20 cellular contexts compared by ENCODE assay signal in the genomic region with DNA sequence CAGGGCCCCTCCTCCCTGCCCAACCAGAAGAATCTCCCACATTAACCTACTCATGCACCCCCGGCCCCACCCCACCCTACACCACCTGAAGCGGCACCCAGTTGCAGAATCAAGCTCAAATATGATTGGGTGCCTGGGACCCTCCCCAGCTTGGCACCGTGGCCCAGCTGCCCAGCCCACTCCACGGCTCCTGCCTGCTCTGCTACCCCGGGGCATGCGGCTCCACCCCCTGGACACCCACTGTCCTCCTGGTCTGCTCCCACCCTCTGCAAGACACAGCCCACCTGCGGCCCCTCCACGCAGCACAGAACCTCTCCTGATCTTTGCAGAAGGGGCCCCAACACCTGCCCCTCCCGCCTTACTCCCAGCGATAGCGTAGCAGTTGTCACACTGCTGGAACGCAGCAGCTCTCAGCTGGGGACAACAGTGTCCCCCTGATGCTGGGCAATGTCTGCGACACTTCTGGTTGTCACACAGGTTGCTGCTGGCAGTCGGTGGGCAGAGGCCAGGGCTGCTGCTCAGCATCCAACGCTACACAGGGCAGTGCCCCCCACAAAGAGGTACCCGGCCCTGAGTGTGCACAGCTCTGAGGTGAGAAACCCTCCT. TPM values are rescaled to one million over a fixed set of nuclear protein-coding genes. Genes with fewer than 3 reads are reported as not detected.
DNase-seq lines count a peak whose midpoint lies in the region; ATAC-seq, FAIRE-seq and TF ChIP-seq lines count a peak whose summit lies in the region.
"Had no signal": no experiment of that assay in that cellular context is flagged by ENCODE, and none has a peak within 500 bp of the region (broad histone marks: within the 10 kb centered on the region; RNA-seq: fewer than 3 reads in every experiment).

No MANE protein-coding gene starts in this region.

- H3K36me3 ChIP-seq in right atrium auricular region (peaks cover 84% of the 10 kb centered on the region), H1 (ENCODE audit: control insufficient read depth in 2 of 4, insufficient read depth in 4 of 4, low read length in 3 of 4) (no peaks in the 10 kb centered on the region), HepG2 (replicated peaks in 1 of 2; ENCODE audit: control insufficient read depth in 1 of 2, insufficient read depth in 2 of 2, low read length in 2 of 2) (peaks cover 0 to 4% of the 10 kb centered on the region in 2 experiments; a peak in 1 of 5 replicates), ovary (no peaks in the 10 kb centered on the region)

- H3K9me3 ChIP-seq in right atrium auricular region (no peaks in the 10 kb centered on the region), H1 (ENCODE audit: insufficient read depth in 2 of 2, low read depth in 1 of 2, low read length in 1 of 2) (no peaks in the 10 kb centered on the region), HepG2 (ENCODE audit: low read length) (no peaks in the 10 kb centered on the region), ovary (no peaks in the 10 kb centered on the region)
- H3K9me3 ChIP-seq: BLaER1 had no signal

- H4K8ac ChIP-seq in H1 (ENCODE audit: extremely low read depth, insufficient read depth, low read length): peak overlapping the region; percentile 51; the same call in 1 of the 2 replicates

- H3K79me2 ChIP-seq in H1 (ENCODE audit: control insufficient read depth in 1 of 2, insufficient read depth in 2 of 2, low read length in 2 of 2): no peaks in the 10 kb centered on the region
- H3K79me2 ChIP-seq in HepG2 (ENCODE audit: insufficient read depth, low read length): no peaks in the 10 kb centered on the region

- no peak for FAIRE-seq in H1 (lab: Jason Lieb, UNC)
- no peak for FAIRE-seq in HepG2 (lab: Jason Lieb, UNC)
- FAIRE-seq: GM12878, H54 had no signal

- no peaks in the 10 kb centered on the region for H3K23me2 ChIP-seq in H1 (ENCODE audit: low read depth, low read length)

- no peak overlapping the region for H3K27ac Mint-ChIP-seq in nephron progenitor cell
- H3K27ac Mint-ChIP-seq: CD8-positive, alpha-beta memory T cell had no signal

- peaks cover 3% of the 10 kb centered on the region for H3K27me3 Mint-ChIP-seq in nephron progenitor cell (ENCODE audit: low read depth, poor library complexity)
- H3K27me3 Mint-ChIP-seq: CD8-positive, alpha-beta memory T cell had no signal

- in situ Hi-C loops in HepG2 (cut with HindIII; ENCODE audit: extremely low pct_ligation_motif_present, low pct_unique_long_range_greater_than_20kb): no loop called here

- no peaks in the 10 kb centered on the region for H3K9me3 Mint-ChIP-seq in nephron progenitor cell
- H3K9me3 Mint-ChIP-seq: CD8-positive, alpha-beta memory T cell had no signal

- H3K56ac ChIP-seq in H1 (replicated peaks; ENCODE audit: insufficient read length, low read depth, low read length): no peak overlapping the region

- H3K4me2 ChIP-seq in H1 (ENCODE audit: insufficient read depth in 1 of 2, low read depth in 2 of 2, low read length in 2 of 2): no peak overlapping the region
- no peak overlapping the region for H3K4me2 ChIP-seq in HepG2 (ENCODE audit: low read depth, low read length)
- H3K4me2 ChIP-seq: BLaER1 had no signal

- TF ChIP-seq RAD21 in H1 (IDR thresholded peaks at IDR 0.05 in 1 of 2, conservative IDR thresholded peaks at IDR 0.05 in 1 of 2; ENCODE audit: low read depth in 2 of 2, low read length in 2 of 2): no peak
- TF ChIP-seq RAD21 in HepG2 (CRISPR knock-in tag; IDR thresholded peaks at IDR 0.05): no peak

- H3K36me3 Mint-ChIP-seq in nephron progenitor cell (ENCODE audit: low read depth): no peaks in the 10 kb centered on the region

- ATAC-seq in Right ventricle myocardium superior (ENCODE audit: poor library complexity): peak; percentile 83
- peak; percentile 76 to 89 for ATAC-seq in left cardiac atrium
- 0 out of 3 replicates have a peak, but pooled peaks have one; percentile 23 for ATAC-seq in HepG2
- ATAC-seq: GM12878 had no signal

- no peak overlapping the region for H4K91ac ChIP-seq in H1 (replicated peaks; ENCODE audit: insufficient read length, low read length)

- WGBS in H1 (ENCODE audit: extremely low coverage in 1 of 2, insufficient coverage in 1 of 2, insufficient read length in 1 of 2, insufficient replicate concordance in 2 of 2, low coverage in 1 of 2, low lambda C conversion rate in 2 of 2, missing lambda C conversion rate in 1 of 2), 2 experiments: 91% methylated on average over 15 of the region's 16 CpGs; no CpG with 5 or more reads in 1 of the 2 experiments
- WGBS in HepG2 (ENCODE audit: low lambda C conversion rate): 97% methylated on average over 10 of the region's 16 CpGs
- 92 to 94% (median 94%) methylated on average over 15 to 16 of the region's 16 CpGs for WGBS in ovary, 3 donors

- no peak overlapping the region for H3K18ac ChIP-seq in H1 (ENCODE audit: extremely low read depth, low read length)

- CTCF ChIA-PET in H1 (lab: Charles Lee; ENCODE audit: partially characterized antibody): interaction anchor here (0.8 kb wide), 1 partner anchor 36 kb away, joined by 3 read pairs; no protein-coding TSS in a partner anchor
- CTCF ChIA-PET in HepG2 (lab: Yijun Ruan, JAX; ENCODE audit: low intra/inter-chr PET ratio, low total read pairs): no interaction called here

- H3K14ac ChIP-seq in H1 (ENCODE audit: insufficient read length): no peak overlapping the region

- TF ChIP-seq POLR2A in H1 (IDR thresholded peaks at IDR 0.05; ENCODE audit: control extremely low read depth in 1 of 2, low read depth in 2 of 2, low read length in 2 of 2) (no peak), HepG2 (IDR thresholded peaks at IDR 0.05; ENCODE audit: insufficient read depth in 1 of 2, low read depth in 2 of 2, low read length in 2 of 2) (no peak), ovary (IDR thresholded peaks at IDR 0.05) (no peak)

- H2AK5ac ChIP-seq in H1 (ENCODE audit: low read depth, low read length): no peak overlapping the region

- H2AFZ ChIP-seq in H1 (ENCODE audit: low read length) (no peak overlapping the region), HepG2 (ENCODE audit: low read length) (no peak overlapping the region)
- H2AFZ ChIP-seq: GM23248 had no signal

- no peak overlapping the region for H2BK5ac ChIP-seq in H1 (ENCODE audit: low read depth, low read length)

- H2BK120ac ChIP-seq in H1 (replicated peaks; ENCODE audit: low read depth, low read length): no peak overlapping the region

- H2BK20ac ChIP-seq in H1 (ENCODE audit: low read length): no peak overlapping the region

- no peak overlapping the region for H2BK15ac ChIP-seq in H1 (ENCODE audit: low read length)

- H3K23ac ChIP-seq in H1 (ENCODE audit: insufficient read length): no peak overlapping the region

- peaks cover 8% of the 10 kb centered on the region for H3K4me1 Mint-ChIP-seq in nephron progenitor cell
- H3K4me1 Mint-ChIP-seq: CD8-positive, alpha-beta memory T cell had no signal

- no peak overlapping the region for H4K5ac ChIP-seq in H1 (ENCODE audit: insufficient read length, low read depth, low read length)

- DNase-seq in Right ventricle myocardium superior: peak; percentile 76
- DNase-seq in right atrium auricular region (ENCODE audit: low spot score): no peak
- DNase-seq in H1 (ENCODE audit: low read depth in 1 of 2, low spot score in 2 of 2): no peak
- peak; percentile 65 for DNase-seq in left cardiac atrium
- no peak for DNase-seq in HepG2 (ENCODE audit: low spot score)
- DNase-seq in dermis blood vessel endothelial cell: no peak
- no peak for DNase-seq in nephron progenitor cell
- no peak for DNase-seq in ovary
- DNase-seq: 8988T, COR-L47, DMS 273 treated with DMSO at 0.1 percent for 48 hours, DMS53, DND-41, EL, GM23248, HCEC 1CT had no signal

- TF ChIP-seq EP300 in H1 (IDR thresholded peaks at IDR 0.05; ENCODE audit: borderline replicate concordance in 1 of 2, low read depth in 2 of 2, low read length in 2 of 2) (no peak), HepG2 (IDR thresholded peaks at IDR 0.05; ENCODE audit: low read depth in 2 of 2, low read length in 2 of 2) (no peak), HepG2 (CRISPR knock-in tag; IDR thresholded peaks at IDR 0.05; ENCODE audit: borderline replicate concordance) (no peak), ovary (IDR thresholded peaks at IDR 0.05) (no peak)

- H3K4me1 ChIP-seq in right atrium auricular region (peaks cover 0 to 39% of the 10 kb centered on the region in 2 donors), H1 (replicated peaks in 1 of 4; ENCODE audit: control insufficient read depth in 3 of 4, insufficient read depth in 4 of 4, low read length in 3 of 4) (peaks cover 0 to 4% (median 0%) of the 10 kb centered on the region in 4 experiments; a peak in 2 of 7 replicates), HepG2 (ENCODE audit: insufficient read depth, low read length) (no peaks in the 10 kb centered on the region), ovary (ENCODE audit: insufficient read depth) (no peaks in the 10 kb centered on the region)

- H3K4me3 ChIP-seq in right atrium auricular region: no peak overlapping the region
- H3K4me3 ChIP-seq in H1 (ENCODE audit: extremely low read depth in 1 of 4, insufficient read depth in 2 of 4, low read depth in 3 of 4, low read length in 4 of 4): no peak overlapping the region
- H3K4me3 ChIP-seq in HepG2 (replicated peaks in 1 of 3; ENCODE audit: insufficient read depth in 1 of 3, low read depth in 2 of 3, low read length in 3 of 3): no peak overlapping the region
- no peak overlapping the region for H3K4me3 ChIP-seq in ovary
- H3K4me3 ChIP-seq: BLaER1, GM12878, GM23248 had no signal

- H3K79me1 ChIP-seq in H1 (ENCODE audit: low read depth, low read length): no peaks in the 10 kb centered on the region

- no peak overlapping the region for H3K4me3 Mint-ChIP-seq in nephron progenitor cell
- H3K4me3 Mint-ChIP-seq: CD8-positive, alpha-beta memory T cell had no signal

- intact Hi-C loops in Right ventricle myocardium superior (cut with DNase I): no loop called here
- intact Hi-C loops in left cardiac atrium (cut with DNase I): no loop called here
- intact Hi-C loops in HepG2 (cut with micrococcal nuclease; ENCODE audit: unreplicated experiment): no loop called here
- intact Hi-C loops in ovary (cut with DNase I): no loop called here

- POLR2A ChIA-PET in H1 (lab: Charles Lee; ENCODE audit: partially characterized antibody): interaction anchor here (1.2 kb wide), 1 partner anchor 12 kb away, joined by 3 read pairs; no protein-coding TSS in a partner anchor
- POLR2A ChIA-PET in HepG2 (lab: Yijun Ruan, JAX): no interaction called here

- H3K27me3 ChIP-seq in right atrium auricular region: no peaks in the 10 kb centered on the region
- no peaks in the 10 kb centered on the region for H3K27me3 ChIP-seq in H1 (replicated peaks in 1 of 4; ENCODE audit: control insufficient read depth in 3 of 4, extremely low read depth in 1 of 4, insufficient read depth in 3 of 4, low read length in 3 of 4)
- H3K27me3 ChIP-seq in HepG2 (ENCODE audit: control insufficient read depth in 1 of 2, insufficient read depth in 2 of 2, low read length in 2 of 2): no peaks in the 10 kb centered on the region
- H3K27me3 ChIP-seq in ovary: no peaks in the 10 kb centered on the region
- H3K27me3 ChIP-seq: BLaER1 had no signal

- H3K4ac ChIP-seq in H1 (replicated peaks; ENCODE audit: insufficient read length, low read depth, low read length): no peak overlapping the region

- no TSS peak for BruUV-seq in HepG2 (replicated peaks; lab: Mats Ljungman, UMichigan)

- no peak overlapping the region for H3K9ac ChIP-seq in H1 (replicated peaks in 1 of 4; ENCODE audit: extremely low read depth in 1 of 4, low read depth in 3 of 4, low read length in 3 of 4)
- no peak overlapping the region for H3K9ac ChIP-seq in HepG2 (ENCODE audit: insufficient read depth, low read depth, low read length)
- H3K9ac ChIP-seq: BLaER1, GM23248 had no signal

- H3K27ac ChIP-seq in right atrium auricular region (peak overlapping the region in 1 of 2 donors; percentile 46), H1 (ENCODE audit: low read depth, low read length) (no peak overlapping the region), HepG2 (ENCODE audit: extremely low read length, insufficient read depth, low read length) (no peak overlapping the region), ovary (no peak overlapping the region)
- H3K27ac ChIP-seq: BLaER1, GM23248 had no signal

- TF ChIP-seq CTCF in right atrium auricular region (IDR thresholded peaks at IDR 0.05) (no peak), H1 (IDR thresholded peaks at IDR 0.05; ENCODE audit: control extremely low read depth in 1 of 3, insufficient read depth in 1 of 3, low read depth in 1 of 3, low read length in 3 of 3) (no peak), HepG2 (CRISPR knock-in tag; IDR thresholded peaks at IDR 0.05) (no peak), nephron progenitor cell (IDR thresholded peaks at IDR 0.05) (no peak), ovary (IDR thresholded peaks at IDR 0.05) (no peak)

- no peaks in the 10 kb centered on the region for H4K20me1 ChIP-seq in H1 (replicated peaks in 1 of 2; ENCODE audit: control insufficient read depth in 1 of 2, insufficient read depth in 2 of 2, low read length in 2 of 2)
- H4K20me1 ChIP-seq in HepG2 (ENCODE audit: insufficient read depth, low read length): no peaks in the 10 kb centered on the region
- H4K20me1 ChIP-seq: BLaER1 had no signal

- H2BK12ac ChIP-seq in H1 (ENCODE audit: low read depth, low read length): no peak overlapping the region

RNA-seq across cellular contexts. Expression of a gene that starts 32.0 kb away (rescaled TPM):
- 0.46 TPM for total RNA-seq in Right ventricle myocardium superior
- total RNA-seq in right atrium auricular region: under 1 TPM; 0.47 to 0.78 TPM
- total RNA-seq in H1 (2021; fragmentation: NEBNext Ultra II Directional; extraction: Animal tissue kit (Norgen Biotek cat#: 25700)): 59.5 and 61.1 TPM in 2 replicates
- polyA plus RNA-seq in H1 (2011; rRNA removed): 22.6 and 34.2 TPM in 2 replicates
- polyA plus RNA-seq in H1 (2011; cell fraction: cytosol; rRNA removed): 31.0 TPM
- 47.1 TPM for polyA plus RNA-seq in H1 (2011; cell fraction: nucleus; rRNA removed)
- polyA plus RNA-seq in H1 (2012, experiment 1 of 2): 36.6 to 47.7 TPM (median 40.3 TPM) in 4 replicates
- 29.6 TPM for polyA plus RNA-seq in H1 (2012, experiment 2 of 2)
- polyA plus RNA-seq in H1 (2013, experiment 1 of 2): 42.0 TPM
- 36.9 TPM for polyA plus RNA-seq in H1 (2013, experiment 2 of 2)
- 11.8 and 12.3 TPM in 2 replicates for polyA minus RNA-seq in H1 (2011; rRNA and poly(A)+ RNA removed)
- polyA minus RNA-seq in H1 (2011; cell fraction: cytosol; rRNA and poly(A)+ RNA removed): 35.5 TPM
- polyA minus RNA-seq in H1 (2011; cell fraction: nucleus; rRNA and poly(A)+ RNA removed): 21.9 TPM
- under 1 TPM; 0.29 to 0.52 TPM for total RNA-seq in left cardiac atrium
- total RNA-seq in HepG2 (2016; rRNA removed; fragmentation: Illumina TruSeq; extraction: Trizol): 0.15 and 0.60 TPM in 2 replicates
- total RNA-seq in HepG2 (2016; cell fraction: cytosol; rRNA removed; fragmentation: Illumina TruSeq; extraction: Trizol; ENCODE audit: low read depth): 0.51 TPM in 1 of 2 replicates, not detected in the other
- 0.30 and 0.79 TPM in 2 replicates for total RNA-seq in HepG2 (2016; cell fraction: insoluble cytoplasmic fraction; rRNA removed; fragmentation: Illumina TruSeq; extraction: Trizol)
- total RNA-seq in HepG2 (2016; cell fraction: membrane; rRNA removed; fragmentation: Illumina TruSeq; extraction: Trizol): 0.31 and 0.38 TPM in 2 replicates
- total RNA-seq in HepG2 (2016; cell fraction: nucleus; rRNA removed; fragmentation: Illumina TruSeq; extraction: Trizol): 0.96 TPM in 1 of 2 replicates, not detected in the other
- 0.22 and 0.45 TPM in 2 replicates for polyA plus RNA-seq in HepG2 (2011; rRNA removed)
- polyA plus RNA-seq in HepG2 (2011; cell fraction: cytosol; rRNA removed): 0.09 and 0.18 TPM in 2 replicates
- 0.69 and 0.88 TPM in 2 replicates for polyA plus RNA-seq in HepG2 (2011; cell fraction: nucleus; rRNA removed)
- 0.47 and 0.92 TPM in 2 replicates for polyA plus RNA-seq in HepG2 (2012)
- 0.32 and 0.66 TPM in 2 replicates for polyA plus RNA-seq in HepG2 (2016; cell fraction: cytosol; fragmentation: Illumina TruSeq; extraction: Trizol; ENCODE audit: low read depth)
- 0.58 and 0.72 TPM in 2 replicates for polyA plus RNA-seq in HepG2 (2016; cell fraction: insoluble cytoplasmic fraction; fragmentation: Illumina TruSeq; extraction: Trizol; ENCODE audit: low read depth)
- polyA plus RNA-seq in HepG2 (2016; cell fraction: membrane; fragmentation: Illumina TruSeq; extraction: Trizol; ENCODE audit: low read depth): 0.20 and 0.56 TPM in 2 replicates
- not detected in 2 replicates for polyA plus RNA-seq in HepG2 (2016; cell fraction: nucleus; fragmentation: Illumina TruSeq; extraction: Trizol; ENCODE audit: insufficient read depth, low read depth)
- polyA minus RNA-seq in HepG2 (2011; rRNA and poly(A)+ RNA removed; ENCODE audit: low replicate concordance): 0.10 and 0.42 TPM in 2 replicates
- not detected in 2 replicates for polyA minus RNA-seq in HepG2 (2011; cell fraction: cytosol; rRNA and poly(A)+ RNA removed)
- 0.26 and 0.62 TPM in 2 replicates for polyA minus RNA-seq in HepG2 (2011; cell fraction: nucleus; rRNA and poly(A)+ RNA removed)
- total RNA-seq in dermis blood vessel endothelial cell: 2.4 and 6.0 TPM in 2 replicates
- 1 to 10 TPM; 1.5 to 4.1 (median 1.9) TPM for total RNA-seq in ovary
- 1 to 10 TPM; 1.1 to 1.6 TPM for polyA plus RNA-seq in ovary
- total RNA-seq: GM23248 had no signal

RNA-seq across cellular contexts. Expression of a gene that starts 58.4 kb away (rescaled TPM):
- 77.1 TPM for total RNA-seq in Right ventricle myocardium superior
- 10 to 100 TPM; 53.1 to 56.3 TPM for total RNA-seq in right atrium auricular region
- 9.6 and 12.2 TPM in 2 replicates for total RNA-seq in H1 (2021; fragmentation: NEBNext Ultra II Directional; extraction: Animal tissue kit (Norgen Biotek cat#: 25700))
- polyA plus RNA-seq in H1 (2011; rRNA removed): 2.9 and 3.8 TPM in 2 replicates
- polyA plus RNA-seq in H1 (2011; cell fraction: cytosol; rRNA removed): 3.0 TPM
- polyA plus RNA-seq in H1 (2011; cell fraction: nucleus; rRNA removed): 5.9 TPM
- polyA plus RNA-seq in H1 (2012, experiment 1 of 2): 5.4 to 7.2 TPM (median 6.1 TPM) in 4 replicates
- 2.6 TPM for polyA plus RNA-seq in H1 (2012, experiment 2 of 2)
- polyA plus RNA-seq in H1 (2013, experiment 1 of 2): 9.5 TPM
- polyA plus RNA-seq in H1 (2013, experiment 2 of 2): 10.8 TPM
- polyA minus RNA-seq in H1 (2011; rRNA and poly(A)+ RNA removed): 9.7 and 10.9 TPM in 2 replicates
- 5.1 TPM for polyA minus RNA-seq in H1 (2011; cell fraction: cytosol; rRNA and poly(A)+ RNA removed)
- 6.4 TPM for polyA minus RNA-seq in H1 (2011; cell fraction: nucleus; rRNA and poly(A)+ RNA removed)
- 10 to 100 TPM; 56.6 to 63.5 TPM for total RNA-seq in left cardiac atrium
- 5.9 and 7.0 TPM in 2 replicates for total RNA-seq in HepG2 (2016; rRNA removed; fragmentation: Illumina TruSeq; extraction: Trizol)
- total RNA-seq in HepG2 (2016; cell fraction: cytosol; rRNA removed; fragmentation: Illumina TruSeq; extraction: Trizol; ENCODE audit: low read depth): 2.1 and 2.2 TPM in 2 replicates
- total RNA-seq in HepG2 (2016; cell fraction: insoluble cytoplasmic fraction; rRNA removed; fragmentation: Illumina TruSeq; extraction: Trizol): 5.0 and 7.5 TPM in 2 replicates
- 4.1 and 4.3 TPM in 2 replicates for total RNA-seq in HepG2 (2016; cell fraction: membrane; rRNA removed; fragmentation: Illumina TruSeq; extraction: Trizol)
- total RNA-seq in HepG2 (2016; cell fraction: nucleus; rRNA removed; fragmentation: Illumina TruSeq; extraction: Trizol): 9.1 and 10.4 TPM in 2 replicates
- polyA plus RNA-seq in HepG2 (2011; rRNA removed): 7.1 and 14.3 TPM in 2 replicates
- 5.2 and 8.0 TPM in 2 replicates for polyA plus RNA-seq in HepG2 (2011; cell fraction: cytosol; rRNA removed)
- 21.8 and 25.1 TPM in 2 replicates for polyA plus RNA-seq in HepG2 (2011; cell fraction: nucleus; rRNA removed)
- 29.0 and 36.7 TPM in 2 replicates for polyA plus RNA-seq in HepG2 (2012)
- 0.69 and 0.71 TPM in 2 replicates for polyA plus RNA-seq in HepG2 (2016; cell fraction: cytosol; fragmentation: Illumina TruSeq; extraction: Trizol; ENCODE audit: low read depth)
- 3.6 and 4.1 TPM in 2 replicates for polyA plus RNA-seq in HepG2 (2016; cell fraction: insoluble cytoplasmic fraction; fragmentation: Illumina TruSeq; extraction: Trizol; ENCODE audit: low read depth)
- 1.4 and 1.9 TPM in 2 replicates for polyA plus RNA-seq in HepG2 (2016; cell fraction: membrane; fragmentation: Illumina TruSeq; extraction: Trizol; ENCODE audit: low read depth)
- 11.0 and 11.5 TPM in 2 replicates for polyA plus RNA-seq in HepG2 (2016; cell fraction: nucleus; fragmentation: Illumina TruSeq; extraction: Trizol; ENCODE audit: insufficient read depth, low read depth)
- polyA minus RNA-seq in HepG2 (2011; rRNA and poly(A)+ RNA removed; ENCODE audit: low replicate concordance): 29.7 and 125 TPM in 2 replicates
- 18.2 and 34.1 TPM in 2 replicates for polyA minus RNA-seq in HepG2 (2011; cell fraction: cytosol; rRNA and poly(A)+ RNA removed)
- 14.2 and 22.8 TPM in 2 replicates for polyA minus RNA-seq in HepG2 (2011; cell fraction: nucleus; rRNA and poly(A)+ RNA removed)
- 141 and 197 TPM in 2 replicates for total RNA-seq in dermis blood vessel endothelial cell
- 10 to 100 TPM; 33.3 to 87.1 (median 44.3) TPM for total RNA-seq in ovary
- 10 to 100 TPM; 25.3 to 54.2 TPM for polyA plus RNA-seq in ovary

Comparison
In these comparisons a context has a peak if more than half of its experiments do, and no peak if none do; other contexts are left out.
1. DNase-seq: peak in Right ventricle myocardium superior (single experiment) and left cardiac atrium (single experiment); none in right atrium auricular region (single experiment), H1 (0 of 2), HepG2 (single experiment), dermis blood vessel endothelial cell (single experiment), nephron progenitor cell (single experiment) and ovary (0 of 5).
2. ATAC-seq: peak in every context shown above with its lines; median percentile 83 in Right ventricle myocardium superior; 82 in left cardiac atrium; 23 in HepG2.